ENCODE assay signal across 13 cellular contexts in genomic region chr2:121562269-121563176, GRCh38.
DNase-seq lines count a peak whose midpoint lies in the region; ATAC-seq lines count a peak whose summit lies in the region.
"Had no signal": no experiment of that assay in that cellular context is flagged by ENCODE, and none has a peak within 500 bp of the region (broad histone marks: within the 10 kb centered on the region; RNA-seq: fewer than 3 reads in every experiment).

No MANE protein-coding gene starts in this region.

- peak overlapping the region; percentile 11 for H3K27ac ChIP-seq in caudate nucleus (ENCODE audit: low read depth, low read length)

- peaks cover 10% of the 10 kb centered on the region for H3K36me3 Mint-ChIP-seq in activated naive CD8-positive, alpha-beta T cell
- H3K36me3 Mint-ChIP-seq in activated naive CD8-positive, alpha-beta T cell treated with anti-CD3 and anti-CD28 coated beads, Interleukin-2, amount 50 U/mL, for 24 hours (ENCODE audit: low read depth): peaks cover 25% of the 10 kb centered on the region
- H3K36me3 Mint-ChIP-seq in stimulated activated effector memory CD8-positive, alpha-beta T cell treated with anti-CD3 and anti-CD28 coated beads, Interleukin-12 subunit alpha, Interleukin-12 subunit beta, amount 100 ng/mL, for 72 hours: no peaks in the 10 kb centered on the region

- H3K4me3 Mint-ChIP-seq in activated naive CD8-positive, alpha-beta T cell: no peak overlapping the region
- H3K4me3 Mint-ChIP-seq in activated naive CD8-positive, alpha-beta T cell treated with anti-CD3 and anti-CD28 coated beads, Interleukin-2, amount 50 U/mL, for 24 hours: no peak overlapping the region
- H3K4me3 Mint-ChIP-seq in stimulated activated effector memory CD8-positive, alpha-beta T cell treated with anti-CD3 and anti-CD28 coated beads, Interleukin-12 subunit alpha, Interleukin-12 subunit beta, amount 100 ng/mL, for 72 hours: no peak overlapping the region
- H3K4me3 Mint-ChIP-seq: activated CD4-positive, alpha-beta memory T cell treated with anti-CD3 and anti-CD28 coated beads, Interleukin-2, amount 10 ng/mL, durations not matched to agents 7 days and 5 days; naive B cell; stimulated activated naive B cell treated with anti-CD40 and anti-IgM and Interleukin-4, amounts not matched to agents 10 μg/mL and 1 μg/mL and 100 μg/mL, for 72 hours had no signal

- peaks cover 68% of the 10 kb centered on the region for H3K4me1 Mint-ChIP-seq in activated naive CD8-positive, alpha-beta T cell (ENCODE audit: low read depth)
- peaks cover 54% of the 10 kb centered on the region for H3K4me1 Mint-ChIP-seq in activated naive CD8-positive, alpha-beta T cell treated with anti-CD3 and anti-CD28 coated beads, Interleukin-2, amount 50 U/mL, for 24 hours
- H3K4me1 Mint-ChIP-seq in stimulated activated effector memory CD8-positive, alpha-beta T cell treated with anti-CD3 and anti-CD28 coated beads, Interleukin-12 subunit alpha, Interleukin-12 subunit beta, amount 100 ng/mL, for 72 hours: peaks cover 55% of the 10 kb centered on the region

- H3K27ac Mint-ChIP-seq in activated naive CD8-positive, alpha-beta T cell: peak overlapping the region; percentile 64
- no peak overlapping the region for H3K27ac Mint-ChIP-seq in activated naive CD8-positive, alpha-beta T cell treated with anti-CD3 and anti-CD28 coated beads, Interleukin-2, amount 50 U/mL, for 24 hours
- H3K27ac Mint-ChIP-seq in stimulated activated effector memory CD8-positive, alpha-beta T cell treated with anti-CD3 and anti-CD28 coated beads, Interleukin-12 subunit alpha, Interleukin-12 subunit beta, amount 100 ng/mL, for 72 hours: peak overlapping the region; percentile 85
- H3K27ac Mint-ChIP-seq: activated CD4-positive, alpha-beta memory T cell treated with anti-CD3 and anti-CD28 coated beads, Interleukin-2, amount 10 ng/mL, durations not matched to agents 7 days and 5 days; stimulated activated naive B cell treated with anti-CD40 and anti-IgM and Interleukin-4, amounts not matched to agents 10 μg/mL and 1 μg/mL and 100 μg/mL, for 72 hours had no signal

- no peaks in the 10 kb centered on the region for H3K9me3 Mint-ChIP-seq in activated naive CD8-positive, alpha-beta T cell (ENCODE audit: low read depth)
- peaks cover 4% of the 10 kb centered on the region for H3K9me3 Mint-ChIP-seq in activated naive CD8-positive, alpha-beta T cell treated with anti-CD3 and anti-CD28 coated beads, Interleukin-2, amount 50 U/mL, for 24 hours
- no peaks in the 10 kb centered on the region for H3K9me3 Mint-ChIP-seq in stimulated activated effector memory CD8-positive, alpha-beta T cell treated with anti-CD3 and anti-CD28 coated beads, Interleukin-12 subunit alpha, Interleukin-12 subunit beta, amount 100 ng/mL, for 72 hours

- DNase-seq in activated naive CD8-positive, alpha-beta T cell treated with anti-CD3 and anti-CD28 coated beads, Interleukin-2, amount 50 U/mL, for 24 hours: no peak
- DNase-seq in caudate nucleus (lab: John Stamatoyannopoulos, UW): no peak
- DNase-seq in stimulated activated effector memory CD8-positive, alpha-beta T cell treated with anti-CD3 and anti-CD28 coated beads, Interleukin-12 subunit alpha, Interleukin-12 subunit beta, amount 100 ng/mL, for 72 hours (ENCODE audit: low spot score in 2 of 2): no peak
- no peak for DNase-seq in effector CD8-positive, alpha-beta T cell (lab: John Stamatoyannopoulos, UW)
- DNase-seq: ACHN; activated CD4-positive, alpha-beta memory T cell treated with anti-CD3 and anti-CD28 coated beads, Interleukin-2, amount 10 ng/mL, durations not matched to agents 7 days and 5 days; anterior cingulate cortex; naive B cell; stimulated activated naive B cell treated with anti-CD40 and anti-IgM and Interleukin-4, amounts not matched to agents 10 μg/mL and 1 μg/mL and 100 μg/mL, for 72 hours had no signal

- H3K27me3 Mint-ChIP-seq in activated naive CD8-positive, alpha-beta T cell: no peaks in the 10 kb centered on the region
- no peaks in the 10 kb centered on the region for H3K27me3 Mint-ChIP-seq in activated naive CD8-positive, alpha-beta T cell treated with anti-CD3 and anti-CD28 coated beads, Interleukin-2, amount 50 U/mL, for 24 hours
- H3K27me3 Mint-ChIP-seq: activated CD4-positive, alpha-beta memory T cell treated with anti-CD3 and anti-CD28 coated beads, Interleukin-2, amount 10 ng/mL, durations not matched to agents 7 days and 5 days; naive B cell; stimulated activated naive B cell treated with anti-CD40 and anti-IgM and Interleukin-4, amounts not matched to agents 10 μg/mL and 1 μg/mL and 100 μg/mL, for 72 hours had no signal

- ATAC-seq in activated naive CD8-positive, alpha-beta T cell treated with anti-CD3 and anti-CD28 coated beads, Interleukin-2, amount 50 U/mL, for 24 hours: no peak
- ATAC-seq in HG03135 (IDR thresholded peaks at IDR 0.05; ENCODE audit: unreplicated experiment): peak; percentile 48
- no peak for ATAC-seq in stimulated activated effector memory CD8-positive, alpha-beta T cell treated with anti-CD3 and anti-CD28 coated beads, Interleukin-12 subunit alpha, Interleukin-12 subunit beta, amount 100 ng/mL, for 72 hours
- no peak for ATAC-seq in HG03045 (IDR thresholded peaks at IDR 0.05; ENCODE audit: unreplicated experiment)
- ATAC-seq in GM19035 (IDR thresholded peaks at IDR 0.05; ENCODE audit: unreplicated experiment): no peak
